1 cellular context compared by ENCODE assay signal in genomic region chr17:73551756-73552155, GRCh38.
TF ChIP-seq lines count a peak whose summit lies in the region.

No MANE protein-coding gene starts in this region.

TF ChIP-seq in GM23338, 12 proteins besides CTCF, POLR2A, EP300 and RAD21 (continued from another document):
- TF ChIP-seq ZNF462 (CRISPR knock-in tag; IDR thresholded peaks at IDR 0.05) (no peak), EZH2phosphoT487 (IDR thresholded peaks at IDR 0.05; ENCODE audit: unreplicated experiment) (no peak), JUNB (IDR thresholded peaks at IDR 0.05; ENCODE audit: unreplicated experiment) (no peak), STAT1 (IDR thresholded peaks at IDR 0.05; ENCODE audit: unreplicated experiment) (no peak), REST (IDR thresholded peaks at IDR 0.05; ENCODE audit: unreplicated experiment) (no peak), ETS1 (IDR thresholded peaks at IDR 0.05) (no peak), ZNF114 (CRISPR knock-in tag; IDR thresholded peaks at IDR 0.05) (no peak), ZNF331 (CRISPR knock-in tag; IDR thresholded peaks at IDR 0.05; ENCODE audit: low read depth) (no peak), EZH2 (IDR thresholded peaks at IDR 0.05; ENCODE audit: low read depth, unreplicated experiment) (no peak), POLR2AphosphoS5 (IDR thresholded peaks at IDR 0.05; ENCODE audit: low read depth) (no peak), NANOG (IDR thresholded peaks at IDR 0.05; ENCODE audit: borderline replicate concordance) (no peak)
